In the genomic region with DNA sequence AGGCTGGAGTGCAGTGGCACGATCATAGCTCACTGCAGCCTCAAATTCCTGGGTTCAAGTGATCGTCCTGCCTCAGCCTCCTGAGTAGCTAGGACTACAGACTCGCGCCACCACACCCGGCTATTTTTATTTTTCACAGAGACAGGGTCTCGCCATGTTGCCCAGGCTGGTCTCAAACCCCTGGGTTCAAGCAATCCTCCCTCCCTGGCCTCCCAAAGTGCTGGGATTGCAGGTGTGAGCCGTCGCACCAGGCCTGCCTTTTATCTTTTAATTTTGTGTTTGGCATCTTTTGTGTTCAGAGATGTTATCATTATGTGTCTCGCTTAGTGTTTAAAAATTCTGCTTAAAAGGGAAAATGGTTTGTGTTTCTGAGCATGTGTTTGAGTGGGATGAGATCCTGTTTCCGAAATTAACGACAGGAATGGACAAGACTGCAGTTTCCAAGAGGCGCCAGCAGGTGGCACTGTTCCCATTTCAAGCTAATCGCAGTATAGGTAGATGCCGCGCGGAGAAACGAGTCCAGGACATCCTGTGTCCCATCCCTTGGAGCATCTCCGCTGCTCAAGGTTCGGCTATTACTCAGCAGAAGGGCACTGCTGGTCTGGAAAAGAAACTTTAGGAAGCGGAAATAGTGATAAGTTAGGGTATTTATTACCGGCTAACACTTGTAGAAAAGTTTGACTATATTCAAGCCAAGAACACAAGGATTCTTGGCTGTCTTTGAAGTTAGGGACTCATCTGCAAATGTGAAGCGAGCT, we compare ENCODE assay signal across 8 cellular contexts. TPM values are rescaled to one million over a fixed set of nuclear protein-coding genes. Genes with fewer than 3 reads are reported as not detected.
DNase-seq lines count a peak whose midpoint lies in the region; ATAC-seq and TF ChIP-seq lines count a peak whose summit lies in the region.

No MANE protein-coding gene starts in this region.

- H3K27me3 Mint-ChIP-seq in CD14-positive monocyte (ENCODE audit: low read depth in 3 of 3) = peaks cover 0 to 8% (median 2%) of the 10 kb centered on the region in 3 donors

- DNase-seq in CD14-positive monocyte (ENCODE audit: low spot score) (peak; percentile 73), NCI-H526 treated with DMSO at 0.1 percent for 48 hours (lab: John Stamatoyannopoulos, UW) (peak; percentile 68), lung microvascular endothelial cell (ENCODE audit: low read depth in 2 of 2) (peak; percentile 74 to 83)
- peak; percentile 50 to 70 for DNase-seq in activated CD4-positive, alpha-beta T cell treated with anti-CD3 and anti-CD28 coated beads, Interleukin-2, amount 50 U/mL, for 24 hours (ENCODE audit: low read depth in 1 of 2, low spot score in 1 of 2)
- peak; percentile 70 for DNase-seq in effector CD4-positive, alpha-beta T cell
- DNase-seq in stimulated activated CD8-positive, alpha-beta memory T cell treated with anti-CD3 and anti-CD28 coated beads, Interleukin-15, amount 100 ng/mL, for 1 hour (ENCODE audit: low read depth) = peak; percentile 63

- peaks cover 7% of the 10 kb centered on the region for H3K4me1 Mint-ChIP-seq in CD14-positive monocyte

- peak; percentile 83 for ATAC-seq in GM19351 (IDR thresholded peaks at IDR 0.05; ENCODE audit: unreplicated experiment)
- peak; percentile 74 for ATAC-seq in HG03460 (IDR thresholded peaks at IDR 0.05; ENCODE audit: unreplicated experiment)

- intact Hi-C loops in CD14-positive monocyte (cut with micrococcal nuclease) = loop anchor here (2.0 to 5.0 kb wide), 2 partner anchors 187 to 188 kb away; no protein-coding TSS in a partner anchor

- no peak overlapping the region for H3K4me3 Mint-ChIP-seq in CD14-positive monocyte

- peak; percentile 96 for TF ChIP-seq CTCF in CD14-positive monocyte (IDR thresholded peaks at IDR 0.05)

- H3K27ac Mint-ChIP-seq in CD14-positive monocyte = peak overlapping the region in 1 of 7 donors; percentile 7

- H3K36me3 Mint-ChIP-seq in CD14-positive monocyte = no peaks in the 10 kb centered on the region

- H3K9me3 Mint-ChIP-seq in CD14-positive monocyte = no peaks in the 10 kb centered on the region

RNA-seq across cellular contexts. Expression of gene ST7, which starts 23.0 kb away (rescaled TPM):
- 1 to 10 TPM; 3.6 to 5.5 TPM for polyA plus RNA-seq in CD14-positive monocyte
- 11.5 and 13.3 TPM in 2 replicates for total RNA-seq in lung microvascular endothelial cell

Comparison
In these comparisons a context has a peak if more than half of its experiments do, and no peak if none do; other contexts are left out.
1. Peak in every context shown above with its lines: DNase-seq and ATAC-seq.